ENCODE assay signal across 1 cellular context in the genomic region with DNA sequence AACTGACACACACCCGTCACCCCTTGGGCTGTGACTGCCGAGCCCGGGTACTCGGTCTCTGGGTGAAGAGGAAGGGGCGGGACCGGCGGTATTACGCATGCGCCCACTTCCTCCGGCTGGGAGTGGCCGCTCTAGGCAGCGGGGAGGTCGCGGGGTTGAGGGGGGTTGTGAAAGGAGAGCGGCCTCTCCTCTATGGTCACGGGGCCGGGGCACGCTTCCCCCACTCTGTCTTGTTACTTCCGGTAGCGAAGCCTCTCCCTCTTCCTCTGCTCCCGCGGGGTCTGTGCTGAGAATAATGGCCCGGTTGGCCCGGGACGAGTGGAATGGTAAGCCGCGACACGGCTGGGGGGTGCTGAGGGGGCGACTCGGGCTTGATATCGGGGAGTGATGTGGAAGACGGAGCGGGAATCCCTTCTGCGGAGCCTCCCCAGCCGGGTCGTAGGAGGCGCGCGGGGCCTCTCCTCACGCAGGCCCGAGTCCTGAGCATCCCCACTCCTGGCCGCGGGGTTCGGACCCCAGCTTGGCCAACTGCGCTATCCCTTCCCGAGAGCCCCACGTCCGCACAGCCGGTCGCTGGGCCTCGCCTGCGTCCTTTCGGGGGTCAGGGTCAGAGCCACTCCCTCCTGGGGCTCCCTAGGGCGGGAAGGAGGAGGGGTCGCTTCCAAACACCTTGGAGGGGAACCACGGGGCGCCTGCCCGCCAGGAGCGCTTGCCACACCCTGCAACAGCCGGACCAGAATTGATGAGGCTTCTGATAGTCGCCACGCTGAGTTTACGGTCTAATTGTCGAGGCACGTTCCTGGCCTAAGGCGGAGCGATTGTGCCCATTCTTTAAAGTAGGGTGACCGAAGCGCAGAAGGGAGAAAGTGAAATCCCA.
TF ChIP-seq lines count a peak whose summit lies in the region.

Gene BFAR (plus strand): TSS at position 259 of the 877 bp plus-strand sequence. CDS start 11,396 bp downstream, outside the sequence.

TF ChIP-seq in HepG2, 621 proteins besides CTCF, POLR2A, EP300 and RAD21 (continued from another document and continues in another):
- TF ChIP-seq, protein P1, sequence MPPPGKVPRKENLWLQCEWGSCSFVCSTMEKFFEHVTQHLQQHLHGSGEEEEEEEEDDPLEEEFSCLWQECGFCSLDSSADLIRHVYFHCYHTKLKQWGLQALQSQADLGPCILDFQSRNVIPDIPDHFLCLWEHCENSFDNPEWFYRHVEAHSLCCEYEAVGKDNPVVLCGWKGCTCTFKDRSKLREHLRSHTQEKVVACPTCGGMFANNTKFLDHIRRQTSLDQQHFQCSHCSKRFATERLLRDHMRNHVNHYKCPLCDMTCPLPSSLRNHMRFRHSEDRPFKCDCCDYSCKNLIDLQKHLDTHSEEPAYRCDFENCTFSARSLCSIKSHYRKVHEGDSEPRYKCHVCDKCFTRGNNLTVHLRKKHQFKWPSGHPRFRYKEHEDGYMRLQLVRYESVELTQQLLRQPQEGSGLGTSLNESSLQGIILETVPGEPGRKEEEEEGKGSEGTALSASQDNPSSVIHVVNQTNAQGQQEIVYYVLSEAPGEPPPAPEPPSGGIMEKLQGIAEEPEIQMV (CRISPR knock-in tag; IDR thresholded peaks at IDR 0.05; ENCODE audit: low read depth): peak; percentile 79
- peak; percentile 47; the same call in 1 of the 2 replicates for TF ChIP-seq ZNF816 (CRISPR knock-in tag; IDR thresholded peaks at IDR 0.05; ENCODE audit: borderline replicate concordance)
- peak; percentile 90; the same call in 1 of the 2 replicates for TF ChIP-seq TMF1 (CRISPR knock-in tag; IDR thresholded peaks at IDR 0.05; ENCODE audit: low read depth)
- TF ChIP-seq SMAD3 (CRISPR knock-in tag; IDR thresholded peaks at IDR 0.05): peak; percentile 96
- TF ChIP-seq MAZ (IDR thresholded peaks at IDR 0.05; ENCODE audit: borderline replicate concordance, low read depth, low read length): peak; percentile 91
- peak; percentile 78 for TF ChIP-seq MAZ (CRISPR knock-in tag; IDR thresholded peaks at IDR 0.05; ENCODE audit: low read depth)
- peak; percentile 73 for TF ChIP-seq FOXC1 (CRISPR knock-in tag; IDR thresholded peaks at IDR 0.05; ENCODE audit: borderline replicate concordance)
- TF ChIP-seq MTF2 (CRISPR knock-in tag; IDR thresholded peaks at IDR 0.05; ENCODE audit: borderline replicate concordance): peak; percentile 71; the same call in 1 of the 2 replicates
- TF ChIP-seq ZKSCAN8 (CRISPR knock-in tag; IDR thresholded peaks at IDR 0.05; ENCODE audit: borderline replicate concordance): peak; percentile 91
- no peak for TF ChIP-seq MZF1 (CRISPR knock-in tag; IDR thresholded peaks at IDR 0.05; ENCODE audit: borderline replicate concordance)
- peak; percentile 90 for TF ChIP-seq BHLHE40 (IDR thresholded peaks at IDR 0.05; ENCODE audit: low read length)
- TF ChIP-seq ZNF800 (CRISPR knock-in tag; IDR thresholded peaks at IDR 0.05): peak; percentile 62; the same call in 1 of the 2 replicates
- TF ChIP-seq ZNF44 (CRISPR knock-in tag; IDR thresholded peaks at IDR 0.05): peak; percentile 71
- TF ChIP-seq FOXA3 (CRISPR knock-in tag; IDR thresholded peaks at IDR 0.05): peak; percentile 80
- TF ChIP-seq, protein P2, sequence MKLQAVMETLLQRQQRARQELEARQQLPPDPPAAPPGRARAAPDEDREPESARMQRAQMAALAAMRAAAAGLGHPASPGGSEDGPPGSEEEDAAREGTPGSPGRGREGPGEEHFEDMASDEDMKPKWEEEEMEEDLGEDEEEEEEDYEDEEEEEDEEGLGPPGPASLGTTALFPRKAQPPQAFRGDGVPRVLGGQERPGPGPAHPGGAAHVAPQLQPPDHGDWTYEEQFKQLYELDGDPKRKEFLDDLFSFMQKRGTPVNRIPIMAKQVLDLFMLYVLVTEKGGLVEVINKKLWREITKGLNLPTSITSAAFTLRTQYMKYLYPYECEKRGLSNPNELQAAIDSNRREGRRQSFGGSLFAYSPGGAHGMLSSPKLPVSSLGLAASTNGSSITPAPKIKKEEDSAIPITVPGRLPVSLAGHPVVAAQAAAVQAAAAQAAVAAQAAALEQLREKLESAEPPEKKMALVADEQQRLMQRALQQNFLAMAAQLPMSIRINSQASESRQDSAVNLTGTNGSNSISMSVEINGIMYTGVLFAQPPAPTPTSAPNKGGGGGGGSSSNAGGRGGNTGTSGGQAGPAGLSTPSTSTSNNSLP (IDR thresholded peaks at IDR 0.05; ENCODE audit: low read depth, low read length): peak; percentile 55
- peak; percentile 93 for TF ChIP-seq KDM2A (CRISPR knock-in tag; IDR thresholded peaks at IDR 0.05; ENCODE audit: borderline replicate concordance, low read depth)
- TF ChIP-seq ZNF282 (IDR thresholded peaks at IDR 0.05; ENCODE audit: partially characterized antibody): no peak
- TF ChIP-seq CREB1 (IDR thresholded peaks at IDR 0.05): peak; percentile 74
- peak; percentile 79 for TF ChIP-seq CREB1 (CRISPR knock-in tag; IDR thresholded peaks at IDR 0.05)
- peak; percentile 73; the same call in 1 of the 2 replicates for TF ChIP-seq WIZ (CRISPR knock-in tag; IDR thresholded peaks at IDR 0.05)
- TF ChIP-seq ZNF614 (CRISPR knock-in tag; IDR thresholded peaks at IDR 0.05; ENCODE audit: borderline replicate concordance): peak; percentile 95
- TF ChIP-seq, protein P3, sequence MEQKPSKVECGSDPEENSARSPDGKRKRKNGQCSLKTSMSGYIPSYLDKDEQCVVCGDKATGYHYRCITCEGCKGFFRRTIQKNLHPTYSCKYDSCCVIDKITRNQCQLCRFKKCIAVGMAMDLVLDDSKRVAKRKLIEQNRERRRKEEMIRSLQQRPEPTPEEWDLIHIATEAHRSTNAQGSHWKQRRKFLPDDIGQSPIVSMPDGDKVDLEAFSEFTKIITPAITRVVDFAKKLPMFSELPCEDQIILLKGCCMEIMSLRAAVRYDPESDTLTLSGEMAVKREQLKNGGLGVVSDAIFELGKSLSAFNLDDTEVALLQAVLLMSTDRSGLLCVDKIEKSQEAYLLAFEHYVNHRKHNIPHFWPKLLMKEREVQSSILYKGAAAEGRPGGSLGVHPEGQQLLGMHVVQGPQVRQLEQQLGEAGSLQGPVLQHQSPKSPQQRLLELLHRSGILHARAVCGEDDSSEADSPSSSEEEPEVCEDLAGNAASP (CRISPR knock-in tag; IDR thresholded peaks at IDR 0.05; ENCODE audit: borderline replicate concordance): peak; percentile 84; the same call in 1 of the 2 replicates
- TF ChIP-seq HNF1B (CRISPR knock-in tag; IDR thresholded peaks at IDR 0.05): peak; percentile 65; the same call in 1 of the 2 replicates
- no peak for TF ChIP-seq ZNF672 (CRISPR knock-in tag; IDR thresholded peaks at IDR 0.05)
- TF ChIP-seq ZNF83 (CRISPR knock-in tag; IDR thresholded peaks at IDR 0.05; ENCODE audit: borderline replicate concordance): no peak; the same call in 1 of the 2 replicates
- TF ChIP-seq ZBTB21 (CRISPR knock-in tag; IDR thresholded peaks at IDR 0.05): peak; percentile 82
- 0 out of 2 replicates have a peak, but pooled peaks have one; percentile 58 for TF ChIP-seq ZFAT (CRISPR knock-in tag; conservative IDR thresholded peaks at IDR 0.05)
- TF ChIP-seq POLR2AphosphoS5 (IDR thresholded peaks at IDR 0.05; ENCODE audit: low read depth, low read length): peak; percentile 100
- peak; percentile 73 for TF ChIP-seq SOX5 (CRISPR knock-in tag; IDR thresholded peaks at IDR 0.05; ENCODE audit: borderline replicate concordance)
- no peak for TF ChIP-seq TBP (CRISPR knock-in tag; IDR thresholded peaks at IDR 0.05)
- TF ChIP-seq KLF12 (CRISPR knock-in tag; IDR thresholded peaks at IDR 0.05; ENCODE audit: borderline replicate concordance): peak; percentile 45; the same call in 1 of the 2 replicates
- peak; percentile 93 for TF ChIP-seq RFXAP (CRISPR knock-in tag; IDR thresholded peaks at IDR 0.05; ENCODE audit: borderline replicate concordance)
- 0 out of 2 replicates have a peak, but pooled peaks have one; percentile 21 for TF ChIP-seq ZNF101 (CRISPR knock-in tag; IDR thresholded peaks at IDR 0.05; ENCODE audit: borderline replicate concordance, low read depth)
- peak; percentile 91; the same call in 1 of the 2 replicates for TF ChIP-seq SP140L (CRISPR knock-in tag; IDR thresholded peaks at IDR 0.05; ENCODE audit: borderline replicate concordance)
- peak; percentile 84 for TF ChIP-seq PPARG (CRISPR knock-in tag; conservative IDR thresholded peaks at IDR 0.05)
- no peak for TF ChIP-seq ATF7 (IDR thresholded peaks at IDR 0.05)
- TF ChIP-seq ATF7 (CRISPR knock-in tag; IDR thresholded peaks at IDR 0.05): no peak
- TF ChIP-seq ATF4 (CRISPR knock-in tag; IDR thresholded peaks at IDR 0.05): peak in 1 of 2 experiments; percentile 1; a peak in 2 of 4 replicates
- peak; percentile 58; the same call in 1 of the 2 replicates for TF ChIP-seq NFYC (CRISPR knock-in tag; IDR thresholded peaks at IDR 0.05)
- TF ChIP-seq GZF1 (CRISPR knock-in tag; IDR thresholded peaks at IDR 0.05): no peak
- TF ChIP-seq, protein P4, sequence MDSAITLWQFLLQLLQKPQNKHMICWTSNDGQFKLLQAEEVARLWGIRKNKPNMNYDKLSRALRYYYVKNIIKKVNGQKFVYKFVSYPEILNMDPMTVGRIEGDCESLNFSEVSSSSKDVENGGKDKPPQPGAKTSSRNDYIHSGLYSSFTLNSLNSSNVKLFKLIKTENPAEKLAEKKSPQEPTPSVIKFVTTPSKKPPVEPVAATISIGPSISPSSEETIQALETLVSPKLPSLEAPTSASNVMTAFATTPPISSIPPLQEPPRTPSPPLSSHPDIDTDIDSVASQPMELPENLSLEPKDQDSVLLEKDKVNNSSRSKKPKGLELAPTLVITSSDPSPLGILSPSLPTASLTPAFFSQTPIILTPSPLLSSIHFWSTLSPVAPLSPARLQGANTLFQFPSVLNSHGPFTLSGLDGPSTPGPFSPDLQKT (CRISPR knock-in tag; IDR thresholded peaks at IDR 0.05; ENCODE audit: borderline replicate concordance): peak; percentile 7; the same call in 1 of the 2 replicates
- TF ChIP-seq, protein P5, sequence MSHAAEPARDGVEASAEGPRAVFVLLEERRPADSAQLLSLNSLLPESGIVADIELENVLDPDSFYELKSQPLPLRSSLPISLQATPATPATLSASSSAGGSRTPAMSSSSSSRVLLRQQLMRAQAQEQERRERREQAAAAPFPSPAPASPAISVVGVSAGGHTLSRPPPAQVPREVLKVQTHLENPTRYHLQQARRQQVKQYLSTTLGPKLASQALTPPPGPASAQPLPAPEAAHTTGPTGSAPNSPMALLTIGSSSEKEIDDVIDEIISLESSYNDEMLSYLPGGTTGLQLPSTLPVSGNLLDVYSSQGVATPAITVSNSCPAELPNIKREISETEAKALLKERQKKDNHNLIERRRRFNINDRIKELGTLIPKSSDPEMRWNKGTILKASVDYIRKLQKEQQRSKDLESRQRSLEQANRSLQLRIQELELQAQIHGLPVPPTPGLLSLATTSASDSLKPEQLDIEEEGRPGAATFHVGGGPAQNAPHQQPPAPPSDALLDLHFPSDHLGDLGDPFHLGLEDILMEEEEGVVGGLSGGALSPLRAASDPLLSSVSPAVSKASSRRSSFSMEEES (CRISPR knock-in tag; IDR thresholded peaks at IDR 0.05): peak; percentile 88; the same call in 1 of the 2 replicates
- 0 out of 2 replicates have a peak, but pooled peaks have one; percentile 22 for TF ChIP-seq NFE2 (CRISPR knock-in tag; IDR thresholded peaks at IDR 0.05)
- TF ChIP-seq, protein P6, sequence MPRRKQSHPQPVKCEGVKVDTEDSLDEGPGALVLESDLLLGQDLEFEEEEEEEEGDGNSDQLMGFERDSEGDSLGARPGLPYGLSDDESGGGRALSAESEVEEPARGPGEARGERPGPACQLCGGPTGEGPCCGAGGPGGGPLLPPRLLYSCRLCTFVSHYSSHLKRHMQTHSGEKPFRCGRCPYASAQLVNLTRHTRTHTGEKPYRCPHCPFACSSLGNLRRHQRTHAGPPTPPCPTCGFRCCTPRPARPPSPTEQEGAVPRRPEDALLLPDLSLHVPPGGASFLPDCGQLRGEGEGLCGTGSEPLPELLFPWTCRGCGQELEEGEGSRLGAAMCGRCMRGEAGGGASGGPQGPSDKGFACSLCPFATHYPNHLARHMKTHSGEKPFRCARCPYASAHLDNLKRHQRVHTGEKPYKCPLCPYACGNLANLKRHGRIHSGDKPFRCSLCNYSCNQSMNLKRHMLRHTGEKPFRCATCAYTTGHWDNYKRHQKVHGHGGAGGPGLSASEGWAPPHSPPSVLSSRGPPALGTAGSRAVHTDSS (CRISPR knock-in tag; conservative IDR thresholded peaks at IDR 0.05): no peak; the same call in 1 of the 2 replicates
- TF ChIP-seq U2AF1 (optimal IDR thresholded peaks at IDR 0.05; ENCODE audit: low read depth, low read length): peak; percentile 95
- TF ChIP-seq, protein P7, sequence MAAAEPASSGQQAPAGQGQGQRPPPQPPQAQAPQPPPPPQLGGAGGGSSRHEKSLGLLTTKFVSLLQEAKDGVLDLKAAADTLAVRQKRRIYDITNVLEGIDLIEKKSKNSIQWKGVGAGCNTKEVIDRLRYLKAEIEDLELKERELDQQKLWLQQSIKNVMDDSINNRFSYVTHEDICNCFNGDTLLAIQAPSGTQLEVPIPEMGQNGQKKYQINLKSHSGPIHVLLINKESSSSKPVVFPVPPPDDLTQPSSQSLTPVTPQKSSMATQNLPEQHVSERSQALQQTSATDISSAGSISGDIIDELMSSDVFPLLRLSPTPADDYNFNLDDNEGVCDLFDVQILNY (CRISPR knock-in tag; conservative IDR thresholded peaks at IDR 0.05): peak; percentile 71
- TF ChIP-seq ELF3 (CRISPR knock-in tag; IDR thresholded peaks at IDR 0.05): peak; percentile 94
